ENCODE assay signal across 7 cellular contexts in genomic region chr6:159174263-159174974, GRCh38. TPM values are rescaled to one million over a fixed set of nuclear protein-coding genes. Genes with fewer than 3 reads are reported as not detected.
DNase-seq lines count a peak whose midpoint lies in the region; ATAC-seq, FAIRE-seq and TF ChIP-seq lines count a peak whose summit lies in the region.

No MANE protein-coding gene starts in this region.

- no peak overlapping the region for H3K4me3 ChIP-seq in WERI-Rb-1 (ENCODE audit: low read depth, low read length)
- no peak overlapping the region for H3K4me3 ChIP-seq in brain microvascular endothelial cell (ENCODE audit: low read depth, low read length)

- TF ChIP-seq POLR2A in GM12892 (IDR thresholded peaks at IDR 0.05; ENCODE audit: low read depth, low read length) = no peak

- TF ChIP-seq CTCF in WERI-Rb-1 (IDR thresholded peaks at IDR 0.05; ENCODE audit: low read depth, low read length) = peak; percentile 90
- peak; percentile 99 for TF ChIP-seq CTCF in brain microvascular endothelial cell (IDR thresholded peaks at IDR 0.05; ENCODE audit: low read depth, low read length, missing control alignments)

- H3K27ac ChIP-seq in WERI-Rb-1 (no peak overlapping the region), brain microvascular endothelial cell (no peak overlapping the region)

- H3K27me3 ChIP-seq in WERI-Rb-1 (ENCODE audit: insufficient read depth, low read depth, severe bottlenecking) (peaks cover 84% of the 10 kb centered on the region), brain microvascular endothelial cell (replicated peaks) (peaks cover 4% of the 10 kb centered on the region)

- in situ Hi-C loops in brain microvascular endothelial cell (cut with HindIII; ENCODE audit: low pct_ligation_motif_present, low sequenced_read_pairs) = loop anchor here (25.0 kb wide), 1 partner anchor 463 kb away; no protein-coding TSS in a partner anchor

- DNase-seq in GM12892 (ENCODE audit: insufficient read length) = peak; percentile 47
- peak; percentile 35 for DNase-seq in NCI-H2029 (lab: John Stamatoyannopoulos, UW)
- peak; percentile 70 for DNase-seq in WERI-Rb-1
- peak; percentile 77 for DNase-seq in brain microvascular endothelial cell
- peak; percentile 72 for DNase-seq in inferior parietal cortex (ENCODE audit: extremely low spot score)
- peak; percentile 18 to 43 for DNase-seq in stimulated activated CD4-positive, alpha-beta T cell treated with anti-CD3 and anti-CD28 coated beads, Interleukin-1b, Interleukin-23, amount 100 ng/mL, for 1 hour (ENCODE audit: low read depth in 2 of 2)

- peak; percentile 83 for FAIRE-seq in GM12892 (lab: Jason Lieb, UNC)

- ATAC-seq in HG02759 (IDR thresholded peaks at IDR 0.05; ENCODE audit: unreplicated experiment) = peak; percentile 85

- peaks cover 2% of the 10 kb centered on the region for H3K9me3 ChIP-seq in WERI-Rb-1 (ENCODE audit: severe bottlenecking)

- H3K36me3 ChIP-seq in WERI-Rb-1 (no peaks in the 10 kb centered on the region), brain microvascular endothelial cell (replicated peaks) (no peaks in the 10 kb centered on the region)

RNA-seq across cellular contexts. Expression of gene FNDC1, which starts 5.2 kb away (rescaled TPM):
- polyA plus RNA-seq in GM12892 (2012; ENCODE audit: missing spikeins) = not detected
